Comparison of ENCODE assay signal across 18 cellular contexts in the genomic region with DNA sequence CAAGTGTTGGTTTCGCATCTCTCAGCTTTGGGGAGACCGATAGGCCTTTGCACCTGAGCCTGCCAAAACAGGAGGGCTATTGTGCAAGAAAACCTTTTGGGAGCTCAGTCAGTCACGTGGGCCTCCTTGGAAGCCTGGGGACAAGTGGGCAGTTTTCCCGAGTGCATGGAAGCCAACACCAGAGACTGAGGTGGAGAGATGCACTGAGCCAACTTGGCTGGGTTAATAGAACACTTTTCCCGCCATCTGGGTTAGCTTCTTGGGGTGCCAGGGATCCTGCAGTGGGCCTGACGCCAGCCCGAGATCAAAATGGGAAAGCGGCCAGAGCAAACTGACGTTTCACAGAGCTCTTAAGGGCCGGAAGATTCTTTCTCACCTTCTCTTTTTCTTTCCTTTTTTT. TPM values are rescaled to one million over a fixed set of nuclear protein-coding genes. Genes with fewer than 3 reads are reported as not detected.
A peak's percentile ranks its signal among the peaks of the same experiment; 100 is the strongest.
DNase-seq lines count a peak whose midpoint lies in the region; ATAC-seq, FAIRE-seq and TF ChIP-seq lines count a peak whose summit lies in the region.
"Had no signal": no experiment of that assay in that cellular context is flagged by ENCODE, and none has a peak within 500 bp of the region (broad histone marks: within the 10 kb centered on the region; RNA-seq: fewer than 3 reads in every experiment).

No MANE protein-coding gene starts in this region.

- no peak overlapping the region for H3K4me3 Mint-ChIP-seq in MCF 10A (ENCODE audit: unreplicated experiment)
- H3K4me3 Mint-ChIP-seq: CD4-positive, CD25-positive, alpha-beta regulatory T cell had no signal

- POLR2A ChIA-PET in MCF 10A (lab: Yijun Ruan, JAX): no interaction called here
- POLR2A ChIA-PET in HepG2 (lab: Yijun Ruan, JAX): no interaction called here

- no peaks in the 10 kb centered on the region for H3K9me3 Mint-ChIP-seq in MCF 10A (ENCODE audit: unreplicated experiment)

- in situ Hi-C loops in HepG2 (cut with HindIII; ENCODE audit: extremely low pct_ligation_motif_present, low pct_unique_long_range_greater_than_20kb): no loop called here

- CTCF ChIA-PET in MCF 10A (lab: Yijun Ruan, JAX) (no interaction called here), HepG2 (lab: Yijun Ruan, JAX; ENCODE audit: low intra/inter-chr PET ratio, low total read pairs) (no interaction called here)

- H3K4me1 ChIP-seq in breast epithelium (no peaks in the 10 kb centered on the region), HepG2 (ENCODE audit: insufficient read depth, low read length) (peaks cover 6% of the 10 kb centered on the region)
- H3K4me1 ChIP-seq: BLaER1 treated with 17β-estradiol and CSF1 and Interleukin-3, amounts not matched to agents 10 nM and 100 nM had no signal

- H3K79me2 ChIP-seq in HepG2 (ENCODE audit: insufficient read depth, low read length): no peaks in the 10 kb centered on the region

- DNase-seq in MCF 10A (ENCODE audit: unreplicated experiment) (peak; percentile 25), breast epithelium (ENCODE audit: low spot score in 2 of 2) (no peak), cerebellar nuclear complex (lab: John Stamatoyannopoulos, UW) (peak; percentile 85 to 97), HepG2 (ENCODE audit: low spot score) (no peak), DMS153 (lab: John Stamatoyannopoulos, UW) (no peak), NOMO-1 (lab: John Stamatoyannopoulos, UW; ENCODE audit: unreplicated experiment in 2 of 2) (no peak)
- no peak for DNase-seq in activated naive CD4-positive, alpha-beta T cell treated with Interleukin-2 at 50 U/mL for 16 hours
- DNase-seq: 8988T; AML-193; Calu3; CD4-positive, CD25-positive, alpha-beta regulatory T cell; DMS 273 treated with DMSO at 0.1 percent for 48 hours; DMS79; H7 had no signal

- no peak overlapping the region for H2AFZ ChIP-seq in HepG2 (ENCODE audit: low read length)

- H3K9ac ChIP-seq in HepG2 (ENCODE audit: insufficient read depth, low read depth, low read length): no peak overlapping the region
- H3K9ac ChIP-seq: BLaER1 treated with 17β-estradiol and CSF1 and Interleukin-3, amounts not matched to agents 10 nM and 100 nM had no signal

- H3K4me3 ChIP-seq in breast epithelium (no peak overlapping the region), HepG2 (replicated peaks in 1 of 3; ENCODE audit: insufficient read depth in 1 of 3, low read depth in 2 of 3, low read length in 3 of 3) (no peak overlapping the region)
- H3K4me3 ChIP-seq: BLaER1 treated with 17β-estradiol and CSF1 and Interleukin-3, amounts not matched to agents 10 nM and 100 nM had no signal

- intact Hi-C loops in MCF 10A (cut with micrococcal nuclease): no loop called here
- intact Hi-C loops in breast epithelium (cut with DNase I; ENCODE audit: low total_unique reads): no loop called here
- intact Hi-C loops in HepG2 (cut with micrococcal nuclease; ENCODE audit: unreplicated experiment): no loop called here

- no peaks in the 10 kb centered on the region for H3K27me3 ChIP-seq in breast epithelium
- peaks cover 0 to 8% of the 10 kb centered on the region in 2 experiments; a peak in 3 of 5 replicates for H3K27me3 ChIP-seq in HepG2 (ENCODE audit: control insufficient read depth in 1 of 2, insufficient read depth in 2 of 2, low read length in 2 of 2)
- H3K27me3 ChIP-seq: BLaER1 treated with 17β-estradiol and CSF1 and Interleukin-3, amounts not matched to agents 10 nM and 100 nM had no signal

- WGBS in HepG2 (ENCODE audit: low lambda C conversion rate): 42% methylated on average over 10 of the region's 10 CpGs

- BruUV-seq in MCF 10A (replicated peaks; lab: Mats Ljungman, UMichigan): no TSS peak
- BruUV-seq in HepG2 (replicated peaks; lab: Mats Ljungman, UMichigan): no TSS peak

- no peak overlapping the region for H3K27ac ChIP-seq in breast epithelium
- H3K27ac ChIP-seq in HepG2 (ENCODE audit: extremely low read length, insufficient read depth, low read length): no peak overlapping the region
- H3K27ac ChIP-seq: BLaER1 treated with 17β-estradiol and CSF1 and Interleukin-3, amounts not matched to agents 10 nM and 100 nM had no signal

- no peak for TF ChIP-seq POLR2A in breast epithelium (IDR thresholded peaks at IDR 0.05)
- no peak for TF ChIP-seq POLR2A in HepG2 (IDR thresholded peaks at IDR 0.05; ENCODE audit: insufficient read depth in 1 of 2, low read depth in 2 of 2, low read length in 2 of 2)

- no peak for FAIRE-seq in HepG2 (lab: Jason Lieb, UNC)
- FAIRE-seq: G401.6, GM12891 had no signal

- H3K27me3 Mint-ChIP-seq in MCF 10A (ENCODE audit: insufficient read depth, unreplicated experiment): no peaks in the 10 kb centered on the region

- H3K36me3 Mint-ChIP-seq in MCF 10A (ENCODE audit: insufficient read depth, unreplicated experiment): no peaks in the 10 kb centered on the region

- no peak for TF ChIP-seq RAD21 in HepG2 (CRISPR knock-in tag; IDR thresholded peaks at IDR 0.05)

- H3K36me3 ChIP-seq in breast epithelium (no peaks in the 10 kb centered on the region), HepG2 (replicated peaks in 1 of 2; ENCODE audit: control insufficient read depth in 1 of 2, insufficient read depth in 2 of 2, low read length in 2 of 2) (no peaks in the 10 kb centered on the region)
- H3K36me3 ChIP-seq: BLaER1 treated with 17β-estradiol and CSF1 and Interleukin-3, amounts not matched to agents 10 nM and 100 nM had no signal

- no peak for TF ChIP-seq CTCF in MCF 10A (IDR thresholded peaks at IDR 0.05; ENCODE audit: unreplicated experiment)
- no peak for TF ChIP-seq CTCF in breast epithelium (IDR thresholded peaks at IDR 0.05)
- TF ChIP-seq CTCF in HepG2 (CRISPR knock-in tag; IDR thresholded peaks at IDR 0.05): no peak

- H3K9me3 ChIP-seq in breast epithelium: peaks cover 19 to 21% of the 10 kb centered on the region in 2 donors
- H3K9me3 ChIP-seq in HepG2 (ENCODE audit: low read length): 0 out of 2 replicates have a peak, but pooled peaks cover 8% of the 10 kb centered on the region

- no peak for ATAC-seq in HepG2

- H3K4me2 ChIP-seq in HepG2 (ENCODE audit: low read depth, low read length): no peak overlapping the region
- H3K4me2 ChIP-seq: BLaER1 treated with 17β-estradiol and CSF1 and Interleukin-3, amounts not matched to agents 10 nM and 100 nM had no signal

- no peak for TF ChIP-seq EP300 in HepG2 (IDR thresholded peaks at IDR 0.05; ENCODE audit: low read depth in 2 of 2, low read length in 2 of 2)
- TF ChIP-seq EP300 in HepG2 (CRISPR knock-in tag; IDR thresholded peaks at IDR 0.05; ENCODE audit: borderline replicate concordance): no peak

- H3K4me1 Mint-ChIP-seq in MCF 10A (ENCODE audit: insufficient read depth, unreplicated experiment): no peaks in the 10 kb centered on the region

- no peak overlapping the region for H3K27ac Mint-ChIP-seq in MCF 10A (ENCODE audit: low read depth, unreplicated experiment)
- H3K27ac Mint-ChIP-seq: CD4-positive, CD25-positive, alpha-beta regulatory T cell had no signal

- H4K20me1 ChIP-seq in HepG2 (ENCODE audit: insufficient read depth, low read length): no peaks in the 10 kb centered on the region
- H4K20me1 ChIP-seq: BLaER1 treated with 17β-estradiol and CSF1 and Interleukin-3, amounts not matched to agents 10 nM and 100 nM had no signal

RNA-seq across cellular contexts. Expression of a gene that starts 2.8 kb away (rescaled TPM):
- not detected in 2 replicates for total RNA-seq in MCF 10A (2022)
- under 1 TPM in 1 of 3 donors, not detected in 2; 0.33 TPM for total RNA-seq in breast epithelium
- not detected in 2 replicates for total RNA-seq in HepG2 (2016; rRNA removed; fragmentation: Illumina TruSeq; extraction: Trizol)
- not detected in 2 replicates for total RNA-seq in HepG2 (2016; cell fraction: cytosol; rRNA removed; fragmentation: Illumina TruSeq; extraction: Trizol; ENCODE audit: low read depth)
- total RNA-seq in HepG2 (2016; cell fraction: insoluble cytoplasmic fraction; rRNA removed; fragmentation: Illumina TruSeq; extraction: Trizol): not detected in 2 replicates
- total RNA-seq in HepG2 (2016; cell fraction: membrane; rRNA removed; fragmentation: Illumina TruSeq; extraction: Trizol): not detected in 2 replicates
- not detected in 2 replicates for total RNA-seq in HepG2 (2016; cell fraction: nucleus; rRNA removed; fragmentation: Illumina TruSeq; extraction: Trizol)
- polyA plus RNA-seq in HepG2 (2011; rRNA removed): not detected in 2 replicates
- not detected in 2 replicates for polyA plus RNA-seq in HepG2 (2011; cell fraction: cytosol; rRNA removed)
- not detected in 2 replicates for polyA plus RNA-seq in HepG2 (2011; cell fraction: nucleus; rRNA removed)
- not detected in 2 replicates for polyA plus RNA-seq in HepG2 (2012)
- polyA plus RNA-seq in HepG2 (2016; cell fraction: cytosol; fragmentation: Illumina TruSeq; extraction: Trizol; ENCODE audit: low read depth): not detected in 2 replicates
- not detected in 2 replicates for polyA plus RNA-seq in HepG2 (2016; cell fraction: insoluble cytoplasmic fraction; fragmentation: Illumina TruSeq; extraction: Trizol; ENCODE audit: low read depth)
- not detected in 2 replicates for polyA plus RNA-seq in HepG2 (2016; cell fraction: membrane; fragmentation: Illumina TruSeq; extraction: Trizol; ENCODE audit: low read depth)
- not detected in 2 replicates for polyA plus RNA-seq in HepG2 (2016; cell fraction: nucleus; fragmentation: Illumina TruSeq; extraction: Trizol; ENCODE audit: insufficient read depth, low read depth)
- not detected in 2 replicates for polyA minus RNA-seq in HepG2 (2011; rRNA and poly(A)+ RNA removed; ENCODE audit: low replicate concordance)
- not detected in 2 replicates for polyA minus RNA-seq in HepG2 (2011; cell fraction: cytosol; rRNA and poly(A)+ RNA removed)
- polyA minus RNA-seq in HepG2 (2011; cell fraction: nucleus; rRNA and poly(A)+ RNA removed): not detected in 2 replicates
- total RNA-seq: H7, HT1080 had no signal

RNA-seq across cellular contexts. Expression of a gene that starts 10.1 kb away (rescaled TPM):
- total RNA-seq in MCF 10A (2022) (not detected in 2 replicates), breast epithelium (not detected), HepG2 (2016; rRNA removed; fragmentation: Illumina TruSeq; extraction: Trizol) (not detected in 2 replicates)
- total RNA-seq in HepG2 (2016; cell fraction: cytosol; rRNA removed; fragmentation: Illumina TruSeq; extraction: Trizol; ENCODE audit: low read depth): not detected in 2 replicates
- total RNA-seq in HepG2 (2016; cell fraction: insoluble cytoplasmic fraction; rRNA removed; fragmentation: Illumina TruSeq; extraction: Trizol): not detected in 2 replicates
- total RNA-seq in HepG2 (2016; cell fraction: membrane; rRNA removed; fragmentation: Illumina TruSeq; extraction: Trizol): not detected in 2 replicates
- not detected in 2 replicates for total RNA-seq in HepG2 (2016; cell fraction: nucleus; rRNA removed; fragmentation: Illumina TruSeq; extraction: Trizol)
- polyA plus RNA-seq in HepG2 (2011; rRNA removed): not detected in 2 replicates
- polyA plus RNA-seq in HepG2 (2011; cell fraction: cytosol; rRNA removed): not detected in 2 replicates
- not detected in 2 replicates for polyA plus RNA-seq in HepG2 (2011; cell fraction: nucleus; rRNA removed)
- not detected in 2 replicates for polyA plus RNA-seq in HepG2 (2012)
- not detected in 2 replicates for polyA plus RNA-seq in HepG2 (2016; cell fraction: cytosol; fragmentation: Illumina TruSeq; extraction: Trizol; ENCODE audit: low read depth)
- not detected in 2 replicates for polyA plus RNA-seq in HepG2 (2016; cell fraction: insoluble cytoplasmic fraction; fragmentation: Illumina TruSeq; extraction: Trizol; ENCODE audit: low read depth)
- polyA plus RNA-seq in HepG2 (2016; cell fraction: membrane; fragmentation: Illumina TruSeq; extraction: Trizol; ENCODE audit: low read depth): not detected in 2 replicates
- polyA plus RNA-seq in HepG2 (2016; cell fraction: nucleus; fragmentation: Illumina TruSeq; extraction: Trizol; ENCODE audit: insufficient read depth, low read depth): not detected in 2 replicates
- polyA minus RNA-seq in HepG2 (2011; rRNA and poly(A)+ RNA removed; ENCODE audit: low replicate concordance): not detected in 2 replicates
- not detected in 2 replicates for polyA minus RNA-seq in HepG2 (2011; cell fraction: cytosol; rRNA and poly(A)+ RNA removed)
- not detected in 2 replicates for polyA minus RNA-seq in HepG2 (2011; cell fraction: nucleus; rRNA and poly(A)+ RNA removed)
- total RNA-seq: Calu3; CD4-positive, CD25-positive, alpha-beta regulatory T cell; HT1080 had no signal
- polyA plus RNA-seq: CD4-positive, CD25-positive, alpha-beta regulatory T cell had no signal

RNA-seq across cellular contexts. Expression of a gene that starts 18.4 kb away (rescaled TPM):
- total RNA-seq in MCF 10A (2022) (not detected in 2 replicates), breast epithelium (not detected), HepG2 (2016; rRNA removed; fragmentation: Illumina TruSeq; extraction: Trizol) (not detected in 2 replicates)
- not detected in 2 replicates for total RNA-seq in HepG2 (2016; cell fraction: cytosol; rRNA removed; fragmentation: Illumina TruSeq; extraction: Trizol; ENCODE audit: low read depth)
- not detected in 2 replicates for total RNA-seq in HepG2 (2016; cell fraction: insoluble cytoplasmic fraction; rRNA removed; fragmentation: Illumina TruSeq; extraction: Trizol)
- total RNA-seq in HepG2 (2016; cell fraction: membrane; rRNA removed; fragmentation: Illumina TruSeq; extraction: Trizol): not detected in 2 replicates
- total RNA-seq in HepG2 (2016; cell fraction: nucleus; rRNA removed; fragmentation: Illumina TruSeq; extraction: Trizol): not detected in 2 replicates
- polyA plus RNA-seq in HepG2 (2011; rRNA removed): not detected in 2 replicates
- polyA plus RNA-seq in HepG2 (2011; cell fraction: cytosol; rRNA removed): not detected in 2 replicates
- not detected in 2 replicates for polyA plus RNA-seq in HepG2 (2011; cell fraction: nucleus; rRNA removed)
- polyA plus RNA-seq in HepG2 (2012): not detected in 2 replicates
- not detected in 2 replicates for polyA plus RNA-seq in HepG2 (2016; cell fraction: cytosol; fragmentation: Illumina TruSeq; extraction: Trizol; ENCODE audit: low read depth)
- polyA plus RNA-seq in HepG2 (2016; cell fraction: insoluble cytoplasmic fraction; fragmentation: Illumina TruSeq; extraction: Trizol; ENCODE audit: low read depth): not detected in 2 replicates
- polyA plus RNA-seq in HepG2 (2016; cell fraction: membrane; fragmentation: Illumina TruSeq; extraction: Trizol; ENCODE audit: low read depth): not detected in 2 replicates
- polyA plus RNA-seq in HepG2 (2016; cell fraction: nucleus; fragmentation: Illumina TruSeq; extraction: Trizol; ENCODE audit: insufficient read depth, low read depth): not detected in 2 replicates
- not detected in 2 replicates for polyA minus RNA-seq in HepG2 (2011; rRNA and poly(A)+ RNA removed; ENCODE audit: low replicate concordance)
- polyA minus RNA-seq in HepG2 (2011; cell fraction: cytosol; rRNA and poly(A)+ RNA removed): not detected in 2 replicates
- not detected in 2 replicates for polyA minus RNA-seq in HepG2 (2011; cell fraction: nucleus; rRNA and poly(A)+ RNA removed)
- total RNA-seq: Calu3; CD4-positive, CD25-positive, alpha-beta regulatory T cell; HT1080 had no signal
- polyA plus RNA-seq: CD4-positive, CD25-positive, alpha-beta regulatory T cell had no signal

RNA-seq across cellular contexts. Expression of a gene that starts 22.1 kb away (rescaled TPM):
- not detected in 2 replicates for total RNA-seq in MCF 10A (2022)
- total RNA-seq in breast epithelium: 1 to 10 TPM; 1.5 to 5.9 (median 5.0) TPM
- not detected in 2 replicates for total RNA-seq in HepG2 (2016; rRNA removed; fragmentation: Illumina TruSeq; extraction: Trizol)
- total RNA-seq in HepG2 (2016; cell fraction: cytosol; rRNA removed; fragmentation: Illumina TruSeq; extraction: Trizol; ENCODE audit: low read depth): not detected in 2 replicates
- not detected in 2 replicates for total RNA-seq in HepG2 (2016; cell fraction: insoluble cytoplasmic fraction; rRNA removed; fragmentation: Illumina TruSeq; extraction: Trizol)
- total RNA-seq in HepG2 (2016; cell fraction: membrane; rRNA removed; fragmentation: Illumina TruSeq; extraction: Trizol): not detected in 2 replicates
- total RNA-seq in HepG2 (2016; cell fraction: nucleus; rRNA removed; fragmentation: Illumina TruSeq; extraction: Trizol): not detected in 2 replicates
- not detected in 2 replicates for polyA plus RNA-seq in HepG2 (2011; rRNA removed)
- polyA plus RNA-seq in HepG2 (2011; cell fraction: cytosol; rRNA removed): not detected in 2 replicates
- polyA plus RNA-seq in HepG2 (2011; cell fraction: nucleus; rRNA removed): not detected in 2 replicates
- not detected in 2 replicates for polyA plus RNA-seq in HepG2 (2012)
- not detected in 2 replicates for polyA plus RNA-seq in HepG2 (2016; cell fraction: cytosol; fragmentation: Illumina TruSeq; extraction: Trizol; ENCODE audit: low read depth)
- not detected in 2 replicates for polyA plus RNA-seq in HepG2 (2016; cell fraction: insoluble cytoplasmic fraction; fragmentation: Illumina TruSeq; extraction: Trizol; ENCODE audit: low read depth)
- not detected in 2 replicates for polyA plus RNA-seq in HepG2 (2016; cell fraction: membrane; fragmentation: Illumina TruSeq; extraction: Trizol; ENCODE audit: low read depth)
- polyA plus RNA-seq in HepG2 (2016; cell fraction: nucleus; fragmentation: Illumina TruSeq; extraction: Trizol; ENCODE audit: insufficient read depth, low read depth): not detected in 2 replicates
- polyA minus RNA-seq in HepG2 (2011; rRNA and poly(A)+ RNA removed; ENCODE audit: low replicate concordance): not detected in 2 replicates
- not detected in 2 replicates for polyA minus RNA-seq in HepG2 (2011; cell fraction: cytosol; rRNA and poly(A)+ RNA removed)
- polyA minus RNA-seq in HepG2 (2011; cell fraction: nucleus; rRNA and poly(A)+ RNA removed): not detected in 2 replicates
- total RNA-seq: HT1080 had no signal

Comparison
In these comparisons a context has a peak if more than half of its experiments do, and no peak if none do; other contexts are left out.
1. DNase-seq: peak in MCF 10A (single experiment) and cerebellar nuclear complex (2 of 2); none in breast epithelium (0 of 2), HepG2 (single experiment), DMS153 (single experiment), activated naive CD4-positive, alpha-beta T cell treated with Interleukin-2 at 50 U/mL for 16 hours (single experiment) and NOMO-1 (0 of 2).